Comparison of ENCODE assay signal across 2 cellular contexts in genomic region chr2:96584017-96584416, GRCh38.
TF ChIP-seq lines count a peak whose summit lies in the region.

No MANE protein-coding gene starts in this region.

TF ChIP-seq in SK-N-SH, 30 proteins besides CTCF, POLR2A, EP300 and RAD21:
- TF ChIP-seq ZBTB33 (IDR thresholded peaks at IDR 0.05; ENCODE audit: borderline replicate concordance, low read depth), result no peak
- TF ChIP-seq YY1 (IDR thresholded peaks at IDR 0.05; ENCODE audit: low read depth), result no peak
- TF ChIP-seq FOSL2 (IDR thresholded peaks at IDR 0.05; ENCODE audit: borderline replicate concordance, low read depth), result 0 out of 2 replicates have a peak, but pooled peaks have one; percentile 6
- TF ChIP-seq GATA2 (CRISPR knock-in tag; IDR thresholded peaks at IDR 0.05), result no peak

TF ChIP-seq in SK-N-SH treated with all-trans-retinoic acid at 6 μM for 48 hours, 23 proteins besides CTCF, POLR2A, EP300 and RAD21 (continued from another document):
- TF ChIP-seq ZNF565 (CRISPR knock-in tag; conservative IDR thresholded peaks at IDR 0.05; ENCODE audit: low read depth) (no peak), CSRNP3 (CRISPR knock-in tag; IDR thresholded peaks at IDR 0.05) (no peak), ZNF8 (CRISPR knock-in tag; IDR thresholded peaks at IDR 0.05) (no peak), TCF4 (CRISPR knock-in tag; IDR thresholded peaks at IDR 0.05; ENCODE audit: borderline replicate concordance) (no peak), TOX (CRISPR knock-in tag; IDR thresholded peaks at IDR 0.05; ENCODE audit: borderline replicate concordance) (no peak), ARNTL (CRISPR knock-in tag; IDR thresholded peaks at IDR 0.05; ENCODE audit: borderline replicate concordance, low read depth) (no peak), GLIS3 (CRISPR knock-in tag; IDR thresholded peaks at IDR 0.05) (no peak), CSDC2 (CRISPR knock-in tag; IDR thresholded peaks at IDR 0.05) (no peak), ZC3H10 (CRISPR knock-in tag; IDR thresholded peaks at IDR 0.05) (no peak), ZNF70 (CRISPR knock-in tag; IDR thresholded peaks at IDR 0.05) (no peak), TSHZ2 (CRISPR knock-in tag; IDR thresholded peaks at IDR 0.05) (no peak), CREB5 (CRISPR knock-in tag; IDR thresholded peaks at IDR 0.05; ENCODE audit: low read depth) (no peak), RARB (CRISPR knock-in tag; IDR thresholded peaks at IDR 0.05) (no peak), SNAI2 (CRISPR knock-in tag; IDR thresholded peaks at IDR 0.05) (no peak)
TF ChIP-seq in SK-N-SH treated with all-trans-retinoic acid at 6 μM for 48 hours: peak in this region for 0.
